8 cellular contexts compared by ENCODE assay signal in the genomic region with DNA sequence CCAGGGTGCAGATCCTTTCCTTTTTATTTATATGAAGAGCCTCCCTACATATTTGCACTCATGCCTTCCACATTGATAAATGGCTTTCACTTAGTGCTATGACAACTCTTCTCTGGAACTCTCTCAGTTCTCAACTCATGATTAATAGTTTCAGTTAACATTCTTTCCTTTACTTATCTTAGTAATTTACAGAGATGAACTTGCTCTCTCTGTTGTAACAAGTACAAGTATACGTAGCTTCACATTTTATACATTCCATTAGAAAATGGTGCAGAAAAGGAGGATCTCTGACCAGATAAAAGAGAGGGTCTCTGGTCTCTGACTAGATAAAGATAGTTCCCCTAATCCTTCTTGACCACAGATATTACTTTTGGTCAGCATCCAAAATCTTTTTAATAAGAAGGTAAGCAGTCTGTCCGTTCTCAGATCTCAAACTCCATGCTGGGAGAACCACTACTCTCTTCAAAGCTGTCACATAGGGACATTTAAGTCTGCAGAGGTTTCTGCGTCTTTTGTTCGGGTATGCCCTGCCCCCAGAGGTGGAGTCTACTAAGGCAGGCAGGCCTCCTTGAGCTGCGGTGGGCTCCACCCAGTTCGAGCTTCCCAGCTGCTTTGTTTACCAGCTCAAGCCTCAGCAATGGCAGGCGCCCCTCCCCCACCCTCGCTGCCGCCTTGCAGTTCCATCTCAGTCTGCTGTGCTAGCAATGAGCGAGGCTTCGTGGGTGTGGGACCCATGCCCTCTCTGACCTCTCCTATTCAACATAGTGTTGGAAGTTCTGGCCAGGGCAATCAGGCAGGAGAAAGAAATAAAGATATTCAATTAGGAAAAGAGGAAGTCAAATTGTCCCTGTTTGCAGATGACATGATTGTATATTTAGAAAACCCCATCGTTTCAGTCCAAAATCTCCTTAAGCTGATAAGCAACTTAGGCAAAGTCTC. TPM values are rescaled to one million over a fixed set of nuclear protein-coding genes. Genes with fewer than 3 reads are reported as not detected.
DNase-seq lines count a peak whose midpoint lies in the region; ATAC-seq, FAIRE-seq and TF ChIP-seq lines count a peak whose summit lies in the region.
"Not testable (repeated sequence)": the region's sequence is repeated elsewhere in the genome, so short reads cannot be mapped to it uniquely, and the experiment has no call there.

No MANE protein-coding gene starts in this region.

- peak overlapping the region; percentile 42 for H3K4me3 Mint-ChIP-seq in activated CD4-positive, alpha-beta T cell treated with anti-CD3 and anti-CD28 coated beads, Interleukin-2, amount 10 ng/mL, durations not matched to agents 7 days and 5 days

- H3K27me3 ChIP-seq in bronchial epithelial cell (ENCODE audit: control insufficient read depth, insufficient read depth, low read length); iPS DF 6.9 (ENCODE audit: control insufficient read depth, insufficient read depth, low read length); testis: not testable (repeated sequence)

- peak; percentile 12 for TF ChIP-seq CTCF in bronchial epithelial cell (IDR thresholded peaks at IDR 0.05; ENCODE audit: insufficient read depth, low read length, severe bottlenecking)
- TF ChIP-seq CTCF in testis (IDR thresholded peaks at IDR 0.05), result not testable (repeated sequence)

- not testable (repeated sequence) for H3K27ac ChIP-seq in iPS DF 6.9 (ENCODE audit: low read length); testis

- DNase-seq in GM12891 (ENCODE audit: insufficient read length, low spot score), result not testable (repeated sequence)
- DNase-seq in NCI-H69 (lab: John Stamatoyannopoulos, UW), result peak; percentile 78
- DNase-seq in activated CD4-positive, alpha-beta T cell treated with anti-CD3 and anti-CD28 coated beads, Interleukin-2, amount 10 ng/mL, durations not matched to agents 7 days and 5 days, result peak; percentile 84
- DNase-seq in bronchial epithelial cell (ENCODE audit: low read depth), result peak; percentile 85
- peak; percentile 48 for DNase-seq in iPS DF 6.9 (ENCODE audit: low read depth, low spot score)
- DNase-seq in retina, result peak; percentile 75
- peak; percentile 70 for DNase-seq in testis

- not testable (repeated sequence) for H3K27me3 Mint-ChIP-seq in activated CD4-positive, alpha-beta T cell treated with anti-CD3 and anti-CD28 coated beads, Interleukin-2, amount 10 ng/mL, durations not matched to agents 7 days and 5 days

- intact Hi-C loops in testis (cut with DNase I; ENCODE audit: low total_unique reads), result not testable (repeated sequence)

- CTCF ChIA-PET in activated CD4-positive, alpha-beta T cell treated with anti-CD3 and anti-CD28 coated beads, Interleukin-2, amount 10 ng/mL, durations not matched to agents 7 days and 5 days (lab: Charles Lee), result interaction anchor here (0.8 to 2.2 kb wide), 4 partner anchors 35 to 81 kb away, joined by 3 to 8 read pairs (median 3); a partner anchor contains a TSS

- H3K36me3 Mint-ChIP-seq in activated CD4-positive, alpha-beta T cell treated with anti-CD3 and anti-CD28 coated beads, Interleukin-2, amount 10 ng/mL, durations not matched to agents 7 days and 5 days (ENCODE audit: low read depth), result peaks cover 12% of the 10 kb centered on the region

- peak overlapping the region; percentile 94 for H3K27ac Mint-ChIP-seq in activated CD4-positive, alpha-beta T cell treated with anti-CD3 and anti-CD28 coated beads, Interleukin-2, amount 10 ng/mL, durations not matched to agents 7 days and 5 days

- not testable (repeated sequence) for TF ChIP-seq POLR2A in GM12891 (IDR thresholded peaks at IDR 0.05; ENCODE audit: low read depth, low read length); testis (IDR thresholded peaks at IDR 0.05)

- FAIRE-seq in GM12891 (lab: Jason Lieb, UNC), result peak; percentile 55
- FAIRE-seq in bronchial epithelial cell (lab: Jason Lieb, UNC), result not testable (repeated sequence)

- H3K9me3 Mint-ChIP-seq in activated CD4-positive, alpha-beta T cell treated with anti-CD3 and anti-CD28 coated beads, Interleukin-2, amount 10 ng/mL, durations not matched to agents 7 days and 5 days, result peaks cover 11% of the 10 kb centered on the region

- peak; percentile 43 for ATAC-seq in HG02981 (IDR thresholded peaks at IDR 0.05; ENCODE audit: unreplicated experiment)

- H3K4me1 Mint-ChIP-seq in activated CD4-positive, alpha-beta T cell treated with anti-CD3 and anti-CD28 coated beads, Interleukin-2, amount 10 ng/mL, durations not matched to agents 7 days and 5 days, result peaks cover 37% of the 10 kb centered on the region

- no CpG with 5 or more reads among the region's 12 CpGs for WGBS in iPS DF 6.9 (ENCODE audit: insufficient coverage, insufficient read length)
- 25 to 28% methylated on average over 12 of the region's 12 CpGs for WGBS in testis, 2 donors

- POLR2A ChIA-PET in activated CD4-positive, alpha-beta T cell treated with anti-CD3 and anti-CD28 coated beads, Interleukin-2, amount 10 ng/mL, durations not matched to agents 7 days and 5 days (lab: Charles Lee), result not testable (repeated sequence)

- not testable (repeated sequence) for H3K36me3 ChIP-seq in bronchial epithelial cell (ENCODE audit: control insufficient read depth, insufficient read depth, low read length); iPS DF 6.9 (ENCODE audit: control insufficient read depth, insufficient read depth, low read length); testis (ENCODE audit: low read depth, missing control alignments)

- not testable (repeated sequence) for H3K4me3 ChIP-seq in bronchial epithelial cell (ENCODE audit: low read depth, low read length); iPS DF 6.9 (ENCODE audit: low read length); testis

- not testable (repeated sequence) for H3K9me3 ChIP-seq in iPS DF 6.9 (ENCODE audit: control insufficient read depth, insufficient read depth, low read length); testis

- H3K4me1 ChIP-seq in iPS DF 6.9 (ENCODE audit: control insufficient read depth, insufficient read depth, low read length); testis: not testable (repeated sequence)

TF ChIP-seq in GM12891, 5 proteins besides CTCF, POLR2A, EP300 and RAD21:
- peak; percentile 42 for TF ChIP-seq SPI1 (IDR thresholded peaks at IDR 0.05; ENCODE audit: low read depth, low read length)

RNA-seq across cellular contexts. Expression of a gene that starts 42.2 kb away (rescaled TPM):
- polyA plus RNA-seq in GM12891 (2012; ENCODE audit: low read depth, missing spikeins), result 16.0 TPM
- total RNA-seq in activated CD4-positive, alpha-beta T cell treated with anti-CD3 and anti-CD28 coated beads, Interleukin-2, amount 10 ng/mL, durations not matched to agents 7 days and 5 days, result 10 to 100 TPM; 12.2 to 15.6 TPM
- total RNA-seq in bronchial epithelial cell (41.9 and 42.6 TPM in 2 replicates), testis (10 to 100 TPM; 31.8 to 35.9 TPM)
- polyA plus RNA-seq in testis (ENCODE audit: insufficient read depth, low read depth, low replicate concordance), result 50.7 TPM
